1 cellular context compared by ENCODE assay signal in genomic region chr11:66418168-66418985, GRCh38.
TF ChIP-seq lines count a peak whose summit lies in the region.

No MANE protein-coding gene starts in this region.

TF ChIP-seq in IMR-90, 13 proteins besides CTCF, POLR2A, EP300 and RAD21:
- TF ChIP-seq NFE2L2 (IDR thresholded peaks at IDR 0.05; ENCODE audit: low read depth, low read length) (peak; percentile 59; the same call in 1 of the 2 replicates), CEBPB (IDR thresholded peaks at IDR 0.05; ENCODE audit: low read depth, low read length) (peak; percentile 55; the same call in 1 of the 2 replicates), FOS (IDR thresholded peaks at IDR 0.05; ENCODE audit: low read depth, low read length) (peak; percentile 99), RFX5 (IDR thresholded peaks at IDR 0.05; ENCODE audit: low read depth, low read length) (0 out of 2 replicates have a peak, but pooled peaks have one; percentile 4), CHD1 (IDR thresholded peaks at IDR 0.05; ENCODE audit: low read depth, low read length) (no peak), RCOR1 (IDR thresholded peaks at IDR 0.05; ENCODE audit: insufficient replicate concordance, low read length) (peak; percentile 49), MAZ (IDR thresholded peaks at IDR 0.05; ENCODE audit: borderline replicate concordance, low read depth, low read length) (peak; percentile 96), BHLHE40 (IDR thresholded peaks at IDR 0.05; ENCODE audit: low read depth, low read length) (peak; percentile 79), MAFK (IDR thresholded peaks at IDR 0.05; ENCODE audit: low read depth, low read length) (no peak), MXI1 (IDR thresholded peaks at IDR 0.05; ENCODE audit: borderline replicate concordance, low read depth, low read length) (0 out of 2 replicates have a peak, but pooled peaks have one; percentile 29), SMC3 (IDR thresholded peaks at IDR 0.05; ENCODE audit: low read depth, low read length) (peak; percentile 43; the same call in 1 of the 2 replicates)
- TF ChIP-seq, protein P1, sequence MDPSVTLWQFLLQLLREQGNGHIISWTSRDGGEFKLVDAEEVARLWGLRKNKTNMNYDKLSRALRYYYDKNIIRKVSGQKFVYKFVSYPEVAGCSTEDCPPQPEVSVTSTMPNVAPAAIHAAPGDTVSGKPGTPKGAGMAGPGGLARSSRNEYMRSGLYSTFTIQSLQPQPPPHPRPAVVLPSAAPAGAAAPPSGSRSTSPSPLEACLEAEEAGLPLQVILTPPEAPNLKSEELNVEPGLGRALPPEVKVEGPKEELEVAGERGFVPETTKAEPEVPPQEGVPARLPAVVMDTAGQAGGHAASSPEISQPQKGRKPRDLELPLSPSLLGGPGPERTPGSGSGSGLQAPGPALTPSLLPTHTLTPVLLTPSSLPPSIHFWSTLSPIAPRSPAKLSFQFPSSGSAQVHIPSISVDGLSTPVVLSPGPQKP (IDR thresholded peaks at IDR 0.05; ENCODE audit: borderline replicate concordance, low read depth, low read length): no peak
- TF ChIP-seq, protein P2, sequence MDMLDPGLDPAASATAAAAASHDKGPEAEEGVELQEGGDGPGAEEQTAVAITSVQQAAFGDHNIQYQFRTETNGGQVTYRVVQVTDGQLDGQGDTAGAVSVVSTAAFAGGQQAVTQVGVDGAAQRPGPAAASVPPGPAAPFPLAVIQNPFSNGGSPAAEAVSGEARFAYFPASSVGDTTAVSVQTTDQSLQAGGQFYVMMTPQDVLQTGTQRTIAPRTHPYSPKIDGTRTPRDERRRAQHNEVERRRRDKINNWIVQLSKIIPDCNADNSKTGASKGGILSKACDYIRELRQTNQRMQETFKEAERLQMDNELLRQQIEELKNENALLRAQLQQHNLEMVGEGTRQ (IDR thresholded peaks at IDR 0.05; ENCODE audit: low read depth, low read length): no peak
TF ChIP-seq in IMR-90: peak in this region for 9.
